In the genomic region with DNA sequence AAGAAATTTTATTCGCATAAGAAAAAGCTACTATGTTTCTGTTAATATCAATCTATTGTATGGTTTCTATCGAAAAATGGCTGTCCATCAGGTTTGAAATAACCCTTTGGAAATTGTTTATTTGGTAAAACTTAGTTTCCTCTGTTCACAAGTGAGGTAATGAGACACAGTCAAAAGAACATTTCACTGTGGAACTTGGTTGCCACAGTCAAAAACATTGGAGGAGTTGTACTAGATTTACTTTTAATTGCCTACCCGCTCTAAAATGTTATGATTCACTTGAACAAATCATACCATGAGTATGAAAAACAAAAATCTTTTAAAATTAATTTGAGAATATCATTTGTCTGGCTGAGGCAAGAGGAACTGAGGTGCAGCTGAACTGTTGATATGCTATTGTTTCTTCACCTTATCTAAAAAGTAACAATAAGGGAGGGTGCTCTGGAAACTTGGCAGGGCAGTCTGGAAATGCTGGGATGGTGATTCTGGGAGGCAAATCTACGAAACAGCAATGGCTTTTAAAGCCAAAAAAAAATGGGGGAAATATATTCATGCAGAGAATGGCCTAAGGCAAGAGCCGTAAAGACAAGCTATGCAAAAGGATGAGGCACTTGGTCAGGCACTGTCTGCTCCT, we compare ENCODE assay signal across 14 cellular contexts. TPM values are rescaled to one million over a fixed set of nuclear protein-coding genes. Genes with fewer than 3 reads are reported as not detected.
DNase-seq lines count a peak whose midpoint lies in the region; ATAC-seq, FAIRE-seq and TF ChIP-seq lines count a peak whose summit lies in the region.
"Had no signal": no experiment of that assay in that cellular context is flagged by ENCODE, and none has a peak within 500 bp of the region (broad histone marks: within the 10 kb centered on the region; RNA-seq: fewer than 3 reads in every experiment).

No MANE protein-coding gene starts in this region.

- peaks cover 2% of the 10 kb centered on the region; the same call in 1 of the 2 replicates for H3K4me1 Mint-ChIP-seq in WTC11
- H3K4me1 Mint-ChIP-seq in osteocyte (ENCODE audit: unreplicated experiment): peaks cover 48% of the 10 kb centered on the region
- peaks cover 9 to 27% of the 10 kb centered on the region in 2 donors for H3K4me1 Mint-ChIP-seq in stimulated activated naive B cell treated with anti-CD40 and anti-IgM and Interleukin-4, amounts not matched to agents 10 μg/mL and 1 μg/mL and 100 μg/mL, for 72 hours

- TF ChIP-seq EP300 in A549 (IDR thresholded peaks at IDR 0.05): no peak

- H3K27ac Mint-ChIP-seq in WTC11: peak overlapping the region; percentile 21; the same call in 1 of the 2 replicates
- H3K27ac Mint-ChIP-seq in osteocyte (ENCODE audit: unreplicated experiment): peak overlapping the region; percentile 87
- H3K27ac Mint-ChIP-seq in stimulated activated naive B cell treated with anti-CD40 and anti-IgM and Interleukin-4, amounts not matched to agents 10 μg/mL and 1 μg/mL and 100 μg/mL, for 72 hours: no peak overlapping the region
- H3K27ac Mint-ChIP-seq: activated CD8-positive, alpha-beta memory T cell treated with anti-CD3 and anti-CD28 coated beads, Interleukin-2, amount 10 ng/mL, durations not matched to agents 7 days and 5 days had no signal

- no peaks in the 10 kb centered on the region for H3K9me3 ChIP-seq in A549

- H3K4me3 ChIP-seq in A549: no peak overlapping the region
- H3K4me3 ChIP-seq: coronary artery had no signal

- H3K27me3 Mint-ChIP-seq in WTC11 (ENCODE audit: low read depth) (no peaks in the 10 kb centered on the region), osteocyte (ENCODE audit: unreplicated experiment) (no peaks in the 10 kb centered on the region)
- H3K27me3 Mint-ChIP-seq in stimulated activated naive B cell treated with anti-CD40 and anti-IgM and Interleukin-4, amounts not matched to agents 10 μg/mL and 1 μg/mL and 100 μg/mL, for 72 hours: no peaks in the 10 kb centered on the region
- H3K27me3 Mint-ChIP-seq: activated CD8-positive, alpha-beta memory T cell treated with anti-CD3 and anti-CD28 coated beads, Interleukin-2, amount 10 ng/mL, durations not matched to agents 7 days and 5 days; naive thymus-derived CD4-positive, alpha-beta T cell had no signal

- H3K9me3 Mint-ChIP-seq in WTC11 (peaks cover 26% of the 10 kb centered on the region), osteocyte (ENCODE audit: unreplicated experiment) (no peaks in the 10 kb centered on the region)
- no peaks in the 10 kb centered on the region for H3K9me3 Mint-ChIP-seq in stimulated activated naive B cell treated with anti-CD40 and anti-IgM and Interleukin-4, amounts not matched to agents 10 μg/mL and 1 μg/mL and 100 μg/mL, for 72 hours

- H3K36me3 Mint-ChIP-seq in WTC11: peaks cover 47% of the 10 kb centered on the region
- no peaks in the 10 kb centered on the region for H3K36me3 Mint-ChIP-seq in osteocyte (ENCODE audit: unreplicated experiment)
- peaks cover 21 to 35% of the 10 kb centered on the region in 2 donors for H3K36me3 Mint-ChIP-seq in stimulated activated naive B cell treated with anti-CD40 and anti-IgM and Interleukin-4, amounts not matched to agents 10 μg/mL and 1 μg/mL and 100 μg/mL, for 72 hours

- CTCF ChIA-PET in A549 (lab: Yijun Ruan, JAX): interaction anchor here (1.1 to 1.6 kb wide), 2 partner anchors 19 to 45 kb away, joined by 4 read pairs; no protein-coding TSS in a partner anchor
- CTCF ChIA-PET in WTC11 (lab: Charles Lee): interaction anchor here (0.9 kb wide), 1 partner anchor 98 kb away, joined by 3 read pairs; no protein-coding TSS in a partner anchor

- ATAC-seq in A549 (no peak), WTC11 (no peak; the same call in 1 of the 2 replicates), HG02885 (IDR thresholded peaks at IDR 0.05; ENCODE audit: poor library complexity, unreplicated experiment) (no peak)
- ATAC-seq in stimulated activated naive B cell treated with anti-CD40 and anti-IgM and Interleukin-4, amounts not matched to agents 10 μg/mL and 1 μg/mL and 100 μg/mL, for 72 hours (replicated peaks): no peak
- ATAC-seq: activated CD8-positive, alpha-beta memory T cell treated with anti-CD3 and anti-CD28 coated beads, Interleukin-2, amount 10 ng/mL, durations not matched to agents 7 days and 5 days; naive thymus-derived CD4-positive, alpha-beta T cell had no signal

- DNase-seq in A549 (ENCODE audit: low read depth in 1 of 2, low spot score in 1 of 2) (no peak), WTC11 (ENCODE audit: low spot score) (no peak), fibroblast of peridontal ligament (ENCODE audit: extremely low read depth) (peak; percentile 41), osteocyte (ENCODE audit: extremely low spot score, unreplicated experiment) (no peak), hepatic stellate cell (ENCODE audit: low spot score) (no peak), NAMALWA (ENCODE audit: low spot score) (no peak)
- no peak for DNase-seq in stimulated activated naive B cell treated with anti-CD40 and anti-IgM and Interleukin-4, amounts not matched to agents 10 μg/mL and 1 μg/mL and 100 μg/mL, for 72 hours
- DNase-seq: activated CD8-positive, alpha-beta memory T cell treated with anti-CD3 and anti-CD28 coated beads, Interleukin-2, amount 10 ng/mL, durations not matched to agents 7 days and 5 days; AML-193; naive thymus-derived CD4-positive, alpha-beta T cell had no signal

- no peak for TF ChIP-seq CTCF in A549 (IDR thresholded peaks at IDR 0.05)
- no peak for TF ChIP-seq CTCF in WTC11 (IDR thresholded peaks at IDR 0.05)
- no peak for TF ChIP-seq CTCF in osteocyte (IDR thresholded peaks at IDR 0.05)

- no peak overlapping the region for H3K4me3 Mint-ChIP-seq in WTC11
- H3K4me3 Mint-ChIP-seq in osteocyte (ENCODE audit: unreplicated experiment): no peak overlapping the region
- H3K4me3 Mint-ChIP-seq in stimulated activated naive B cell treated with anti-CD40 and anti-IgM and Interleukin-4, amounts not matched to agents 10 μg/mL and 1 μg/mL and 100 μg/mL, for 72 hours: no peak overlapping the region
- H3K4me3 Mint-ChIP-seq: activated CD8-positive, alpha-beta memory T cell treated with anti-CD3 and anti-CD28 coated beads, Interleukin-2, amount 10 ng/mL, durations not matched to agents 7 days and 5 days; naive thymus-derived CD4-positive, alpha-beta T cell had no signal

- POLR2A ChIA-PET in A549 (lab: Yijun Ruan, JAX) (no interaction called here), WTC11 (lab: Charles Lee) (no interaction called here)

- TF ChIP-seq RAD21 in A549 (conservative IDR thresholded peaks at IDR 0.05 in 1 of 2, IDR thresholded peaks at IDR 0.05 in 1 of 2): no peak

- no peak for TF ChIP-seq POLR2A in A549 (IDR thresholded peaks at IDR 0.05; ENCODE audit: low read length)

- no peak for FAIRE-seq in A549 (lab: Jason Lieb, UNC)
- FAIRE-seq: frontal cortex had no signal

- H3K4me2 ChIP-seq in A549: peak overlapping the region; percentile 18; the same call in 1 of the 3 replicates

- WGBS in A549 (ENCODE audit: missing lambda C conversion rate): 89% methylated on average over 5 of the region's 5 CpGs

- H3K4me1 ChIP-seq in A549: peaks cover 46% of the 10 kb centered on the region

- peak overlapping the region in 1 of 2 experiments; percentile 50; a peak in 2 of 6 replicates for H3K27ac ChIP-seq in A549
- H3K27ac ChIP-seq: VCaP had no signal

TF ChIP-seq in A549, 52 proteins besides CTCF, POLR2A, EP300 and RAD21 (continues in another document):
- no peak for TF ChIP-seq NFE2L2 (conservative IDR thresholded peaks at IDR 0.05; ENCODE audit: low read length)
- TF ChIP-seq CHD4 (IDR thresholded peaks at IDR 0.05; ENCODE audit: borderline replicate concordance): no peak
- TF ChIP-seq, protein P1, sequence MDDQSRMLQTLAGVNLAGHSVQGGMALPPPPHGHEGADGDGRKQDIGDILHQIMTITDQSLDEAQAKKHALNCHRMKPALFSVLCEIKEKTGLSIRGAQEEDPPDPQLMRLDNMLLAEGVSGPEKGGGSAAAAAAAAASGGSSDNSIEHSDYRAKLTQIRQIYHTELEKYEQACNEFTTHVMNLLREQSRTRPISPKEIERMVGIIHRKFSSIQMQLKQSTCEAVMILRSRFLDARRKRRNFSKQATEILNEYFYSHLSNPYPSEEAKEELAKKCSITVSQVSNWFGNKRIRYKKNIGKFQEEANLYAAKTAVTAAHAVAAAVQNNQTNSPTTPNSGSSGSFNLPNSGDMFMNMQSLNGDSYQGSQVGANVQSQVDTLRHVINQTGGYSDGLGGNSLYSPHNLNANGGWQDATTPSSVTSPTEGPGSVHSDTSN (IDR thresholded peaks at IDR 0.05): no peak

TF ChIP-seq in WTC11, 78 proteins besides CTCF, POLR2A, EP300 and RAD21 (continues in another document):
- TF ChIP-seq, protein P2, sequence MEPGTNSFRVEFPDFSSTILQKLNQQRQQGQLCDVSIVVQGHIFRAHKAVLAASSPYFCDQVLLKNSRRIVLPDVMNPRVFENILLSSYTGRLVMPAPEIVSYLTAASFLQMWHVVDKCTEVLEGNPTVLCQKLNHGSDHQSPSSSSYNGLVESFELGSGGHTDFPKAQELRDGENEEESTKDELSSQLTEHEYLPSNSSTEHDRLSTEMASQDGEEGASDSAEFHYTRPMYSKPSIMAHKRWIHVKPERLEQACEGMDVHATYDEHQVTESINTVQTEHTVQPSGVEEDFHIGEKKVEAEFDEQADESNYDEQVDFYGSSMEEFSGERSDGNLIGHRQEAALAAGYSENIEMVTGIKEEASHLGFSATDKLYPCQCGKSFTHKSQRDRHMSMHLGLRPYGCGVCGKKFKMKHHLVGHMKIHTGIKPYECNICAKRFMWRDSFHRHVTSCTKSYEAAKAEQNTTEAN (CRISPR knock-in tag; IDR thresholded peaks at IDR 0.05): no peak
- TF ChIP-seq SOX15 (CRISPR knock-in tag; IDR thresholded peaks at IDR 0.05): no peak
- TF ChIP-seq, protein P3, sequence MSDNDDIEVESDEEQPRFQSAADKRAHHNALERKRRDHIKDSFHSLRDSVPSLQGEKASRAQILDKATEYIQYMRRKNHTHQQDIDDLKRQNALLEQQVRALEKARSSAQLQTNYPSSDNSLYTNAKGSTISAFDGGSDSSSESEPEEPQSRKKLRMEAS (CRISPR knock-in tag; IDR thresholded peaks at IDR 0.05): no peak

RNA-seq across cellular contexts. Expression of a gene that starts 46.4 kb away (rescaled TPM):
- polyA plus RNA-seq in A549 (2011; rRNA removed) (6.0 and 8.1 TPM in 2 replicates), A549 (2017; fragmentation: RNase III; extraction: RNeasy Plus Mini Kit Qiagen cat#74134 plus additional on column Dnase treatment) (3.1 to 4.4 TPM (median 3.9 TPM) in 3 replicates)
- polyA plus RNA-seq in A549 (2012; cell fraction: cytosol; rRNA removed): 0.75 and 0.93 TPM in 2 replicates
- polyA plus RNA-seq in A549 (2012; cell fraction: nucleus; rRNA removed): 0.72 and 1.0 TPM in 2 replicates
- 11.8 and 13.6 TPM in 2 replicates for polyA minus RNA-seq in A549 (2011; rRNA and poly(A)+ RNA removed)
- total RNA-seq in WTC11 (2021) (32.2 to 50.7 TPM (median 34.2 TPM) in 3 replicates), osteocyte (20.5 and 22.1 TPM in 2 replicates)
